Comparison of ENCODE assay signal across 12 cellular contexts in genomic region chr5:68267044-68267443, GRCh38. TPM values are rescaled to one million over a fixed set of nuclear protein-coding genes. Genes with fewer than 3 reads are reported as not detected.
DNase-seq lines count a peak whose midpoint lies in the region; ATAC-seq and TF ChIP-seq lines count a peak whose summit lies in the region.
"Had no signal": no experiment of that assay in that cellular context is flagged by ENCODE, and none has a peak within 500 bp of the region (broad histone marks: within the 10 kb centered on the region; RNA-seq: fewer than 3 reads in every experiment).

No MANE protein-coding gene starts in this region.

- H3K27ac ChIP-seq in heart left ventricle, result peak overlapping the region; percentile 62 to 94 (median 84)
- H3K27ac ChIP-seq in mammary epithelial cell (ENCODE audit: insufficient read depth, low read depth, low read length), result peak overlapping the region; percentile 72
- peak overlapping the region; percentile 83 for H3K27ac ChIP-seq in muscle layer of duodenum (ENCODE audit: low read length)
- peak overlapping the region; percentile 73 for H3K27ac ChIP-seq in urinary bladder (ENCODE audit: low read depth)

- TF ChIP-seq CTCF in heart left ventricle (IDR thresholded peaks at IDR 0.05) (no peak), mammary epithelial cell (conservative IDR thresholded peaks at IDR 0.05 in 1 of 2, IDR thresholded peaks at IDR 0.05 in 1 of 2; ENCODE audit: extremely low read depth in 1 of 2, insufficient read depth in 1 of 2, low read depth in 1 of 2, low read length in 2 of 2) (no peak)

- H3K9ac ChIP-seq in mammary epithelial cell (ENCODE audit: insufficient read depth, low read length), result peak overlapping the region; percentile 62

- DNase-seq in heart left ventricle (no peak), left cardiac atrium (no peak), mammary epithelial cell (no peak), OCI-M1 (lab: John Stamatoyannopoulos, UW) (no peak), activated gamma-delta T cell treated with Interleukin-2 at 50 U/mL for 16 hours (no peak)
- DNase-seq: activated CD8-positive, alpha-beta memory T cell treated with anti-CD3 and anti-CD28 coated beads, Interleukin-2, amount 50 U/mL, for 4 hours; NCI-H2081 treated with DMSO at 0.1 percent for 48 hours; T1000 had no signal

- in situ Hi-C loops in mammary epithelial cell (cut with MboI; ENCODE audit: low sequenced_read_pairs in 2 of 2), result loop anchor here (25.0 kb wide), 2 partner anchors 780 to 1030 kb away; no protein-coding TSS in a partner anchor

- H4K20me1 ChIP-seq in mammary epithelial cell (ENCODE audit: insufficient read depth, low read length), result no peaks in the 10 kb centered on the region

- dilution Hi-C loops in mammary epithelial cell (cut with HindIII; ENCODE audit: low sequenced_read_pairs), result no loop called here

- no peaks in the 10 kb centered on the region for H3K36me3 ChIP-seq in heart left ventricle
- no peaks in the 10 kb centered on the region for H3K36me3 ChIP-seq in mammary epithelial cell (ENCODE audit: insufficient read depth, low read length)
- no peaks in the 10 kb centered on the region for H3K36me3 ChIP-seq in muscle layer of duodenum (ENCODE audit: control insufficient read depth in 1 of 2, insufficient read depth in 2 of 2, low read length in 2 of 2)
- no peaks in the 10 kb centered on the region for H3K36me3 ChIP-seq in urinary bladder (ENCODE audit: insufficient read depth)

- peaks cover 13 to 97% (median 91%) of the 10 kb centered on the region in 12 donors for H3K4me1 ChIP-seq in heart left ventricle
- peaks cover 54% of the 10 kb centered on the region for H3K4me1 ChIP-seq in mammary epithelial cell (ENCODE audit: insufficient read depth, low read length)
- peaks cover 46 to 76% of the 10 kb centered on the region in 2 donors for H3K4me1 ChIP-seq in muscle layer of duodenum (ENCODE audit: control insufficient read depth in 1 of 2, insufficient read depth in 2 of 2, low read length in 2 of 2)
- H3K4me1 ChIP-seq in urinary bladder (ENCODE audit: insufficient read depth), result peaks cover 2% of the 10 kb centered on the region

- H3K9me3 ChIP-seq in heart left ventricle (no peaks in the 10 kb centered on the region), mammary epithelial cell (replicated peaks; ENCODE audit: insufficient read depth, low read length) (no peaks in the 10 kb centered on the region), muscle layer of duodenum (ENCODE audit: control insufficient read depth in 1 of 2, low read length in 2 of 2) (no peaks in the 10 kb centered on the region)

- TF ChIP-seq POLR2A in heart left ventricle (IDR thresholded peaks at IDR 0.05), result no peak

- 13 to 18% (median 17%) methylated on average over 3 of the region's 3 CpGs for WGBS in heart left ventricle, 4 donors
- 0% methylated on average over 3 of the region's 3 CpGs for WGBS in mammary epithelial cell (ENCODE audit: low coverage, missing lambda C conversion rate)
- 19% methylated on average over 3 of the region's 3 CpGs for whole genome bisulfite sequencing in urinary bladder

- no peaks in the 10 kb centered on the region for H3K27me3 ChIP-seq in heart left ventricle
- no peaks in the 10 kb centered on the region for H3K27me3 ChIP-seq in mammary epithelial cell (ENCODE audit: insufficient read depth, low read length)
- no peaks in the 10 kb centered on the region for H3K27me3 ChIP-seq in muscle layer of duodenum (ENCODE audit: low read depth, low read length)

- peak overlapping the region; percentile 76 for H3K4me2 ChIP-seq in mammary epithelial cell (ENCODE audit: insufficient read depth, low read depth, low read length)

- CTCF ChIA-PET in mammary epithelial cell (lab: Charles Lee; ENCODE audit: low non-redundant PET), result no interaction called here

- peak overlapping the region in 2 of 12 donors; percentile 1 for H3K4me3 ChIP-seq in heart left ventricle
- H3K4me3 ChIP-seq in mammary epithelial cell (replicated peaks in 1 of 3; ENCODE audit: insufficient read depth in 1 of 3, low read depth in 2 of 3, low read length in 3 of 3), result peak overlapping the region in 1 of 3 experiments; percentile 34
- H3K4me3 ChIP-seq in muscle layer of duodenum (ENCODE audit: low read depth in 1 of 2, low read length in 2 of 2), result peak overlapping the region; percentile 6 to 38
- H3K4me3 ChIP-seq in urinary bladder (ENCODE audit: low read depth, low read length), result no peak overlapping the region

- H3K79me2 ChIP-seq in mammary epithelial cell (ENCODE audit: insufficient read depth, low read length), result peaks cover 87% of the 10 kb centered on the region

- intact Hi-C loops in heart left ventricle (cut with DNase I) (loop anchor here in 3 of 10 donors (5.0 to 10.0 kb wide), 3 partner anchors 50 to 575 kb away; partner anchors contain the start of gene PIK3R1 (in 1 of the 3)), left cardiac atrium (cut with DNase I) (no loop called here), mammary epithelial cell (cut with micrococcal nuclease) (no loop called here)

- ATAC-seq in heart left ventricle (no peak), left cardiac atrium (no peak), HG02981 (IDR thresholded peaks at IDR 0.05; ENCODE audit: unreplicated experiment) (no peak)
- ATAC-seq: left lobe of liver had no signal

- BruUV-seq in mammary epithelial cell (replicated peaks; lab: Mats Ljungman, UMichigan), result no TSS peak

- H2AFZ ChIP-seq in mammary epithelial cell (ENCODE audit: low read depth, low read length), result no peak overlapping the region

RNA-seq across cellular contexts. Expression of gene PIK3R1, which starts 51.5 kb away (rescaled TPM):
- total RNA-seq in heart left ventricle, result 100 to 1,000 TPM in 6 of 9 donors, 10 to 100 TPM in 3; 80.3 to 221 (median 147) TPM
- polyA plus RNA-seq in heart left ventricle, result 10 to 100 TPM; 16.3 to 65.2 TPM
- 100 to 1,000 TPM in 1 of 2 donors, 10 to 100 TPM in 1; 61.8 to 127 TPM for total RNA-seq in left cardiac atrium
- 100 to 1,000 TPM in 1 of 2 donors, 10 to 100 TPM in 1; 74.3 to 195 TPM for total RNA-seq in mammary epithelial cell
- polyA plus RNA-seq in mammary epithelial cell, result 11.1 TPM
- polyA minus RNA-seq in mammary epithelial cell, result 96.6 TPM
- total RNA-seq in urinary bladder, result 128 TPM
- polyA plus RNA-seq in urinary bladder, result 66.4 TPM
